ENCODE assay signal across 15 cellular contexts in genomic region chr6:6688951-6689350, GRCh38.
DNase-seq lines count a peak whose midpoint lies in the region; ATAC-seq and TF ChIP-seq lines count a peak whose summit lies in the region.
"Had no signal": no experiment of that assay in that cellular context is flagged by ENCODE, and none has a peak within 500 bp of the region (broad histone marks: within the 10 kb centered on the region; RNA-seq: fewer than 3 reads in every experiment).

No MANE protein-coding gene starts in this region.

- intact Hi-C loops in heart right ventricle (cut with DNase I) (loop anchor here in 3 of 10 donors (5.0 to 10.0 kb wide), 2 partner anchors 33 to 556 kb away; no protein-coding TSS in a partner anchor), Right ventricle myocardium inferior (cut with DNase I) (loop anchor here (5.0 kb wide), 2 partner anchors 33 to 418 kb away; partner anchors contain the start of gene RREB1), vagina (cut with DNase I) (no loop called here)

- H3K27ac Mint-ChIP-seq in nephron, result peak overlapping the region in 2 of 3 experiments; percentile 43 to 85

- peaks cover 23% of the 10 kb centered on the region for H3K27me3 Mint-ChIP-seq in nephron (ENCODE audit: low read depth)

- peaks cover 43% of the 10 kb centered on the region for H3K4me1 Mint-ChIP-seq in nephron

- H3K27ac ChIP-seq in heart right ventricle, result peak overlapping the region in 9 of 10 donors; percentile 35 to 94 (median 80)
- peak overlapping the region; percentile 81 to 88 for H3K27ac ChIP-seq in esophagus (ENCODE audit: low read depth in 2 of 2, low read length in 1 of 2)
- peak overlapping the region; percentile 76 for H3K27ac ChIP-seq in vagina

- H3K4me1 ChIP-seq in heart right ventricle (peaks cover 0 to 69% (median 42%) of the 10 kb centered on the region in 9 donors), esophagus (ENCODE audit: control insufficient read depth in 2 of 2, insufficient read depth in 2 of 2, low read length in 1 of 2) (peaks cover 2 to 7% of the 10 kb centered on the region in 2 donors), vagina (peaks cover 35% of the 10 kb centered on the region)

- H3K36me3 Mint-ChIP-seq in nephron (ENCODE audit: low read depth), result peaks cover 3% of the 10 kb centered on the region

- H3K27me3 ChIP-seq in heart right ventricle (no peaks in the 10 kb centered on the region), esophagus (ENCODE audit: control insufficient read depth in 1 of 2, insufficient read depth in 2 of 2, low read length in 2 of 2) (no peaks in the 10 kb centered on the region), vagina (no peaks in the 10 kb centered on the region)
- H3K27me3 ChIP-seq: testis had no signal

- ATAC-seq in heart right ventricle, result peak in 1 of 8 donors; percentile 21
- ATAC-seq in Right ventricle myocardium inferior, result no peak
- ATAC-seq in HG03045 (IDR thresholded peaks at IDR 0.05; ENCODE audit: unreplicated experiment), result no peak

- WGBS in heart right ventricle, 2 donors, result 29 to 48% methylated on average over 1 of the region's 1 CpG
- WGBS in esophagus, 2 donors, result 34 to 38% methylated on average over 1 of the region's 1 CpG

- DNase-seq in heart right ventricle (no peak), Right ventricle myocardium inferior (ENCODE audit: missing footprints) (no peak), vagina (ENCODE audit: extremely low spot score in 2 of 2) (no peak), HCEC 1CT (no peak), SW 1271 (lab: John Stamatoyannopoulos, UW) (no peak)
- DNase-seq: activated effector memory CD4-positive, alpha-beta T cell treated with Interleukin-2 at 50 U/mL for 16 hours; amniotic stem cell; kidney; MG63; NCI-H1694 treated with DMSO at 0.1 percent for 48 hours; NCI-H446; testis had no signal

- no peak for TF ChIP-seq CTCF in heart right ventricle (IDR thresholded peaks at IDR 0.05)
- no peak for TF ChIP-seq CTCF in nephron (IDR thresholded peaks at IDR 0.05; ENCODE audit: unreplicated experiment in 3 of 3)
- TF ChIP-seq CTCF in vagina (IDR thresholded peaks at IDR 0.05), result no peak

- H3K4me3 ChIP-seq in heart right ventricle (no peak overlapping the region), esophagus (ENCODE audit: low read depth in 1 of 2, low read length in 2 of 2) (no peak overlapping the region), vagina (no peak overlapping the region)
- H3K4me3 ChIP-seq: MG63, testis had no signal

- no peak overlapping the region for H3K4me3 Mint-ChIP-seq in nephron

- H3K36me3 ChIP-seq in heart right ventricle, result no peaks in the 10 kb centered on the region
- no peaks in the 10 kb centered on the region for H3K36me3 ChIP-seq in esophagus (ENCODE audit: control insufficient read depth in 2 of 2, insufficient read depth in 2 of 2, low read length in 1 of 2)
- no peaks in the 10 kb centered on the region for H3K36me3 ChIP-seq in vagina
- H3K36me3 ChIP-seq: MG63 had no signal

- TF ChIP-seq POLR2A in vagina (IDR thresholded peaks at IDR 0.05), result no peak

- H3K9me3 Mint-ChIP-seq in nephron, result peaks cover 6% of the 10 kb centered on the region

- H3K9me3 ChIP-seq in heart right ventricle (peaks cover 0 to 8% (median 0%) of the 10 kb centered on the region in 11 donors), esophagus (ENCODE audit: control insufficient read depth in 2 of 2, insufficient read depth in 1 of 2, low read depth in 1 of 2, low read length in 1 of 2) (no peaks in the 10 kb centered on the region), vagina (no peaks in the 10 kb centered on the region)
- H3K9me3 ChIP-seq: testis had no signal
